In genomic region chr1:907611-908451, GRCh38 we compare ENCODE assay signal across 14 cellular contexts. TPM values are rescaled to one million over a fixed set of nuclear protein-coding genes. Genes with fewer than 3 reads are reported as not detected.
DNase-seq lines count a peak whose midpoint lies in the region; ATAC-seq and TF ChIP-seq lines count a peak whose summit lies in the region.
"Had no signal": no experiment of that assay in that cellular context is flagged by ENCODE, and none has a peak within 500 bp of the region (broad histone marks: within the 10 kb centered on the region; RNA-seq: fewer than 3 reads in every experiment).

No MANE protein-coding gene starts in this region.

- peaks cover 3 to 8% (median 4%) of the 10 kb centered on the region in 3 experiments; a peak in 4 of 7 replicates for H3K36me3 Mint-ChIP-seq in H9 (ENCODE audit: insufficient read depth in 1 of 3, low read depth in 3 of 3)

- no peaks in the 10 kb centered on the region for H3K79me1 ChIP-seq in H9 (ENCODE audit: insufficient read depth, low read depth, low read length, poor library complexity, severe bottlenecking)

- H3K9me2 ChIP-seq in SK-N-SH, result no peaks in the 10 kb centered on the region

- no peak overlapping the region for H3K9ac ChIP-seq in SK-N-SH
- H3K9ac ChIP-seq in H9 (ENCODE audit: extremely low read depth, insufficient read length, low read length), result no peak overlapping the region

- DNase-seq in SK-N-SH (peak; percentile 11), H9 (peak; percentile 24), posterior vena cava (ENCODE audit: low spot score) (peak; percentile 68), HuH-7.5 (ENCODE audit: low spot score) (no peak), foreskin keratinocyte (no peak), T1000 (lab: John Stamatoyannopoulos, UW) (no peak)
- DNase-seq in effector CD4-positive, alpha-beta T cell, result peak; percentile 1
- DNase-seq: effector CD8-positive, alpha-beta T cell; KG1; NCI-H1694; NCI-H69; SHP77 treated with DMSO at 0.1 percent for 48 hours had no signal

- H2BK15ac ChIP-seq in H9 (ENCODE audit: low read depth, low read length), result no peak overlapping the region

- H4K8ac ChIP-seq in H9 (replicated peaks; ENCODE audit: insufficient read length, low read depth, low read length), result no peak overlapping the region

- no peak for TF ChIP-seq RAD21 in SK-N-SH (IDR thresholded peaks at IDR 0.05; ENCODE audit: low read length)

- H3K4me1 Mint-ChIP-seq in H9, result peaks cover 9 to 17% of the 10 kb centered on the region in 2 experiments

- no peak for TF ChIP-seq CTCF in SK-N-SH (IDR thresholded peaks at IDR 0.05)
- no peak for TF ChIP-seq CTCF in H9 (conservative IDR thresholded peaks at IDR 0.05)
- no peak for TF ChIP-seq CTCF in foreskin keratinocyte (conservative IDR thresholded peaks at IDR 0.05)

- intact Hi-C loops in posterior vena cava (cut with DNase I), result no loop called here

- no peak overlapping the region for H2BK20ac ChIP-seq in H9 (ENCODE audit: low read depth, low read length, poor library complexity, severe bottlenecking)

- H3K4me2 ChIP-seq in SK-N-SH (no peak overlapping the region), H9 (ENCODE audit: insufficient read depth, insufficient read length, low read length) (no peak overlapping the region)

- H3F3A ChIP-seq in SK-N-SH (replicated peaks; ENCODE audit: insufficient read depth), result no peaks in the 10 kb centered on the region

- H2AFZ ChIP-seq in SK-N-SH (ENCODE audit: low read depth), result no peak overlapping the region
- no peak overlapping the region for H2AFZ ChIP-seq in H9 (ENCODE audit: low read length)

- H3K9me3 ChIP-seq in SK-N-SH, result no peaks in the 10 kb centered on the region
- H3K9me3 ChIP-seq in H9 (ENCODE audit: control insufficient read depth, low read depth, low read length), result no peaks in the 10 kb centered on the region

- no peak overlapping the region for H3K4me3 ChIP-seq in SK-N-SH (ENCODE audit: low read depth in 2 of 2, low read length in 1 of 2)

- H3K23ac ChIP-seq in H9 (ENCODE audit: insufficient read length, low read depth, low read length), result no peak overlapping the region

- H3K14ac ChIP-seq in H9 (ENCODE audit: insufficient read depth, low read length), result no peak overlapping the region

- 93% methylated on average over 12 of the region's 17 CpGs for WGBS in SK-N-SH (ENCODE audit: low lambda C conversion rate)
- WGBS in H9 (ENCODE audit: extremely low coverage, insufficient read length, low lambda C conversion rate), result no CpG with 5 or more reads among the region's 17 CpGs

- no peak overlapping the region for H3K27ac Mint-ChIP-seq in H9

- no peak overlapping the region for H2AK5ac ChIP-seq in H9 (ENCODE audit: insufficient read length, low read length)

- H3K27me3 ChIP-seq in SK-N-SH (ENCODE audit: insufficient read depth) (no peaks in the 10 kb centered on the region), H9 (ENCODE audit: insufficient read depth, low read length) (peaks cover 19% of the 10 kb centered on the region; the same call in 1 of the 2 replicates), foreskin keratinocyte (peaks cover 59% of the 10 kb centered on the region)

- POLR2A ChIA-PET in SK-N-SH (lab: Yijun Ruan, JAX), result no interaction called here

- H2BK120ac ChIP-seq in H9 (ENCODE audit: low read depth, low read length, poor library complexity, severe bottlenecking), result no peak overlapping the region

- H3K18ac ChIP-seq in H9 (ENCODE audit: insufficient read length, low read depth, low read length), result no peak overlapping the region

- H3K23me2 ChIP-seq in H9 (ENCODE audit: insufficient read length, low read depth, low read length, poor library complexity, severe bottlenecking), result peaks cover 6% of the 10 kb centered on the region

- H3K4me1 ChIP-seq in SK-N-SH (ENCODE audit: control insufficient read depth in 1 of 2, insufficient read depth in 2 of 2, low read depth in 1 of 2, low read length in 1 of 2) (peaks cover 0 to 22% of the 10 kb centered on the region in 2 experiments; a peak in 2 of 4 replicates), H9 (ENCODE audit: insufficient read depth, low read length) (no peaks in the 10 kb centered on the region), foreskin keratinocyte (no peaks in the 10 kb centered on the region)

- H4K91ac ChIP-seq in H9 (ENCODE audit: insufficient read length, low read depth, low read length), result no peak overlapping the region

- TF ChIP-seq EP300 in SK-N-SH (IDR thresholded peaks at IDR 0.05; ENCODE audit: borderline replicate concordance in 1 of 2, low read depth in 1 of 2, low read length in 1 of 2), result no peak

- ATAC-seq in SK-N-SH treated with all-trans-retinoic acid at 6 μM for 48 hours, result no peak
- no peak for ATAC-seq in foreskin keratinocyte

- H2BK5ac ChIP-seq in H9 (ENCODE audit: insufficient read length, low read length), result no peak overlapping the region

- H3K79me2 ChIP-seq in SK-N-SH (ENCODE audit: insufficient read depth), result no peaks in the 10 kb centered on the region
- no peaks in the 10 kb centered on the region for H3K79me2 ChIP-seq in H9 (ENCODE audit: insufficient read depth, low read length)

- H3K27me3 Mint-ChIP-seq in H9 (ENCODE audit: low read depth), result peaks cover 73% of the 10 kb centered on the region

- H3K27ac ChIP-seq in SK-N-SH (ENCODE audit: low read depth in 2 of 2, low read length in 1 of 2) (no peak overlapping the region), H9 (ENCODE audit: insufficient read length, low read depth, low read length) (no peak overlapping the region), foreskin keratinocyte (no peak overlapping the region)

- H4K20me1 ChIP-seq in SK-N-SH (ENCODE audit: insufficient read depth) (no peaks in the 10 kb centered on the region), H9 (ENCODE audit: control insufficient read depth, insufficient read depth, insufficient read length) (no peaks in the 10 kb centered on the region)

- no peak overlapping the region for H4K5ac ChIP-seq in H9 (ENCODE audit: insufficient read length, low read depth, low read length)

- no peak overlapping the region for H2BK12ac ChIP-seq in H9 (ENCODE audit: insufficient read length, low read depth, low read length)

- CTCF ChIA-PET in SK-N-SH (lab: Yijun Ruan, JAX), result interaction anchor here (1.3 kb wide), 1 partner anchor 30 kb away, joined by 4 read pairs; no protein-coding TSS in a partner anchor

- no peak overlapping the region for H3T11ph ChIP-seq in H9 (ENCODE audit: low read length)

- H3K56ac ChIP-seq in H9 (ENCODE audit: insufficient read length, low read depth, low read length), result no peak overlapping the region

- H3K4ac ChIP-seq in H9 (ENCODE audit: low read depth, low read length), result no peak overlapping the region

- peaks cover 2 to 3% of the 10 kb centered on the region in 2 experiments; a peak in 3 of 5 replicates for H3K9me3 Mint-ChIP-seq in H9

- H3K36me3 ChIP-seq in SK-N-SH (replicated peaks in 1 of 2; ENCODE audit: control insufficient read depth in 1 of 2, insufficient read depth in 2 of 2, low read length in 1 of 2), result no peaks in the 10 kb centered on the region

- H3K4me3 Mint-ChIP-seq in H9, result no peak overlapping the region; a peak in 1 of 5 replicates

TF ChIP-seq in SK-N-SH, 30 proteins besides CTCF, POLR2A, EP300 and RAD21:
- TF ChIP-seq EZH2phosphoT487 (IDR thresholded peaks at IDR 0.05; ENCODE audit: borderline replicate concordance, low read depth), result no peak
- no peak for TF ChIP-seq JUND (IDR thresholded peaks at IDR 0.05)

TF ChIP-seq in SK-N-SH treated with all-trans-retinoic acid at 6 μM for 48 hours, 23 proteins besides CTCF, POLR2A, EP300 and RAD21 (continues in another document):
- TF ChIP-seq, protein P1, sequence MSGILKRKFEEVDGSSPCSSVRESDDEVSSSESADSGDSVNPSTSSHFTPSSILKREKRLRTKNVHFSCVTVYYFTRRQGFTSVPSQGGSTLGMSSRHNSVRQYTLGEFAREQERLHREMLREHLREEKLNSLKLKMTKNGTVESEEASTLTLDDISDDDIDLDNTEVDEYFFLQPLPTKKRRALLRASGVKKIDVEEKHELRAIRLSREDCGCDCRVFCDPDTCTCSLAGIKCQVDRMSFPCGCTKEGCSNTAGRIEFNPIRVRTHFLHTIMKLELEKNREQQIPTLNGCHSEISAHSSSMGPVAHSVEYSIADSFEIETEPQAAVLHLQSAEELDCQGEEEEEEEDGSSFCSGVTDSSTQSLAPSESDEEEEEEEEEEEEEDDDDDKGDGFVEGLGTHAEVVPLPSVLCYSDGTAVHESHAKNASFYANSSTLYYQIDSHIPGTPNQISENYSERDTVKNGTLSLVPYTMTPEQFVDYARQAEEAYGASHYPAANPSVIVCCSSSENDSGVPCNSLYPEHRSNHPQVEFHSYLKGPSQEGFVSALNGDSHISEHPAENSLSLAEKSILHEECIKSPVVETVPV (CRISPR knock-in tag; IDR thresholded peaks at IDR 0.05), result no peak
- TF ChIP-seq SNAI2 (CRISPR knock-in tag; IDR thresholded peaks at IDR 0.05) (no peak), ZFP3 (CRISPR knock-in tag; IDR thresholded peaks at IDR 0.05) (no peak), ESRRG (CRISPR knock-in tag; IDR thresholded peaks at IDR 0.05) (no peak)

RNA-seq across cellular contexts. Expression of gene SAMD11, which starts 15.9 kb away (rescaled TPM):
- 2.1 and 3.7 TPM in 2 replicates for polyA plus RNA-seq in SK-N-SH (2012; rRNA removed)
- polyA plus RNA-seq in SK-N-SH (2012; cell fraction: cytosol; rRNA removed), result 1.8 and 2.7 TPM in 2 replicates
- 16.3 and 25.0 TPM in 2 replicates for polyA plus RNA-seq in SK-N-SH (2012; cell fraction: nucleus; rRNA removed)
- total RNA-seq in H9 (2021), result 13.5 and 15.7 TPM in 2 replicates
- 10 to 100 TPM; 16.5 to 38.0 TPM for total RNA-seq in posterior vena cava
- not detected in 2 replicates for total RNA-seq in foreskin keratinocyte
- polyA plus RNA-seq in foreskin keratinocyte, result 0.16 TPM in 1 of 2 replicates, not detected in the other

RNA-seq across cellular contexts. Expression of gene NOC2L, which starts 51.2 kb away (rescaled TPM):
- polyA plus RNA-seq in SK-N-SH (2012; rRNA removed) (114 and 124 TPM in 2 replicates), foreskin keratinocyte (53.5 and 99.0 TPM in 2 replicates)
- polyA plus RNA-seq in SK-N-SH (2012; cell fraction: cytosol; rRNA removed), result 77.5 and 83.1 TPM in 2 replicates
- polyA plus RNA-seq in SK-N-SH (2012; cell fraction: nucleus; rRNA removed), result 214 and 215 TPM in 2 replicates
- total RNA-seq in H9 (2021) (130 and 138 TPM in 2 replicates), posterior vena cava (10 to 100 TPM; 42.8 to 44.5 TPM), foreskin keratinocyte (60.1 and 112 TPM in 2 replicates)

RNA-seq across cellular contexts. Expression of gene KLHL17, which starts 52.6 kb away (rescaled TPM):
- polyA plus RNA-seq in SK-N-SH (2012; rRNA removed) (27.3 and 28.1 TPM in 2 replicates), foreskin keratinocyte (17.2 and 17.5 TPM in 2 replicates)
- 3.6 and 5.7 TPM in 2 replicates for polyA plus RNA-seq in SK-N-SH (2012; cell fraction: cytosol; rRNA removed)
- 220 and 295 TPM in 2 replicates for polyA plus RNA-seq in SK-N-SH (2012; cell fraction: nucleus; rRNA removed)
- total RNA-seq in H9 (2021) (41.4 TPM in 2 replicates), posterior vena cava (1 to 10 TPM; 8.5 to 8.9 TPM), foreskin keratinocyte (16.4 and 16.6 TPM in 2 replicates)

RNA-seq across cellular contexts. Expression of gene PLEKHN1, which starts 58.5 kb away (rescaled TPM):
- polyA plus RNA-seq in SK-N-SH (2012; rRNA removed) (not detected in 2 replicates), foreskin keratinocyte (3.4 and 4.2 TPM in 2 replicates)
- polyA plus RNA-seq in SK-N-SH (2012; cell fraction: cytosol; rRNA removed), result not detected in 2 replicates
- 0.13 and 0.25 TPM in 2 replicates for polyA plus RNA-seq in SK-N-SH (2012; cell fraction: nucleus; rRNA removed)
- total RNA-seq in H9 (2021) (2.0 and 3.0 TPM in 2 replicates), posterior vena cava (under 1 TPM; 0.86 to 0.88 TPM), foreskin keratinocyte (3.0 and 4.6 TPM in 2 replicates)
- total RNA-seq: frontal cortex had no signal

Comparison
In these comparisons a context has a peak if more than half of its experiments do, and no peak if none do; other contexts are left out.
1. DNase-seq: peak in SK-N-SH (single experiment), H9 (single experiment), effector CD4-positive, alpha-beta T cell (single experiment) and posterior vena cava (single experiment); none in HuH-7.5 (single experiment), foreskin keratinocyte (0 of 2) and T1000 (single experiment).
2. RNA of gene SAMD11, which starts 15.9 kb away (total RNA-seq): 16.5 to 38.0 TPM in posterior vena cava and 13.5 to 15.7 TPM in H9; not detected in foreskin keratinocyte; every median in the first group is over 10 times any median in the second.